Comparison of ENCODE assay signal across 1 cellular context in genomic region chr15:96336643-96337353, GRCh38.
TF ChIP-seq lines count a peak whose summit lies in the region.

No MANE protein-coding gene starts in this region.

TF ChIP-seq in K562, 482 proteins besides CTCF, POLR2A, EP300 and RAD21 (continued from another document):
- TF ChIP-seq PBX2 (CRISPR knock-in tag; IDR thresholded peaks at IDR 0.05; ENCODE audit: low read depth): no peak
- no peak for TF ChIP-seq PBX2 (tag; conservative IDR thresholded peaks at IDR 0.05; ENCODE audit: low read depth)
- 0 out of 4 replicates have a peak, but pooled peaks of 1 of the 2 experiments have one; percentile 14 for TF ChIP-seq HDAC1 (IDR thresholded peaks at IDR 0.05)
- TF ChIP-seq CBX1 (IDR thresholded peaks at IDR 0.05; ENCODE audit: low read depth): no peak
- TF ChIP-seq MIER1 (IDR thresholded peaks at IDR 0.05; ENCODE audit: low read depth): peak; percentile 70
- TF ChIP-seq SMAD2 (IDR thresholded peaks at IDR 0.05; ENCODE audit: low read depth, low read length): no peak
- TF ChIP-seq ZFP30 (CRISPR knock-in tag; IDR thresholded peaks at IDR 0.05; ENCODE audit: borderline replicate concordance): no peak
- peak in 1 of 3 experiments; percentile 62 for TF ChIP-seq YY1 (IDR thresholded peaks at IDR 0.05; ENCODE audit: borderline replicate concordance in 1 of 3, control insufficient read depth in 1 of 3, extremely low read depth in 1 of 3, insufficient read depth in 3 of 3, insufficient read length in 1 of 3, insufficient replicate concordance in 2 of 3, low read depth in 1 of 3, low read length in 2 of 3)
- peak; percentile 53; the same call in 1 of the 2 replicates for TF ChIP-seq FOXJ2 (tag; IDR thresholded peaks at IDR 0.05)
- no peak for TF ChIP-seq ZC3H11A (IDR thresholded peaks at IDR 0.05; ENCODE audit: low read depth, low read length)
- TF ChIP-seq FOXJ3 (CRISPR knock-in tag; IDR thresholded peaks at IDR 0.05): no peak
- no peak for TF ChIP-seq ZBTB34 (CRISPR knock-in tag; IDR thresholded peaks at IDR 0.05)
- no peak for TF ChIP-seq PYGO2 (tag; IDR thresholded peaks at IDR 0.05)
- TF ChIP-seq ZKSCAN3 (CRISPR knock-in tag; IDR thresholded peaks at IDR 0.05): no peak
- TF ChIP-seq NR0B1 (IDR thresholded peaks at IDR 0.05; ENCODE audit: partially characterized antibody): no peak
TF ChIP-seq in K562: peak in this region for 14.
